ENCODE assay signal across 9 cellular contexts in the genomic region with DNA sequence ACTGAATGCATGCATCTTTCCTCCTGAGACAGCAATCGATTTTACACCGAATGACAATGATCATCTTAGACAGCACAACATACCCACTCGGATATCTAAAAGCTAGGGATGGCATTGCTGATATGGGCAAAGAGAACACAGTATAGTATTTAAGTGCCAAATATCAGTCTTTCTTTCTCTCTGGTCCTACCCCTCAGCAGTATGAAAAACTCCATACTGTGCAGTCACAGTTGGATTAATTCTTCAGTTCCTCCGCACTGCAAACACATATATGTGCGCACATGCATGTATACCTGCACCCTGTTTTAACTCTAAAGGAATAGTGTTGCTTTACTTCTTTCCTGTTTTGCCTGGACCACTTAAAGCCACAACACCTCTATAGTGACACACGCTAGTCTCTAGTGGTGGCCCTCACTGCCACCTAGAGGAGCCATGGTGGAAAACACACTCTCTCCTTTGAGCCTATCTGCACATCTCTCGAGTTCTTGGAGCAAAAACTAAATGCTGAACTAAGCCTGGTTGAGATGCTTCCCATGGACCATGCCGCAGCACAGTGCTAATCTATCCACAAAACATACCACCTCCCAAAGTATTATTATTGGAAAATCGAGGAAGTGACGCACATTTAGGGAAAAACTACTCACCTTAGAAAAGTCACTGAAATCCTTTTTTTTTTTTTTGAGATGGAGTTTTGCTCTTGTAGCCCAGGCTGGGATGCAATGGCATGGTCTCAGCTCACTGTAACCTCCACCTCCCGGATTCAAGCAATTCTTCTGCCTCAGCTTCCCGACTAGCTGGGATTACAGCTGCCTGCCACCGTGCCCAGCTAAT. TPM values are rescaled to one million over a fixed set of nuclear protein-coding genes. Genes with fewer than 3 reads are reported as not detected.
A peak's percentile ranks its signal among the peaks of the same experiment; 100 is the strongest.
DNase-seq lines count a peak whose midpoint lies in the region; ATAC-seq, FAIRE-seq and TF ChIP-seq lines count a peak whose summit lies in the region.
"Had no signal": no experiment of that assay in that cellular context is flagged by ENCODE, and none has a peak within 500 bp of the region (broad histone marks: within the 10 kb centered on the region; RNA-seq: fewer than 3 reads in every experiment).

No MANE protein-coding gene starts in this region.

- CTCF ChIA-PET in K562 (lab: Yijun Ruan, JAX; ENCODE audit: low intra/inter-chr PET ratio): interaction anchor here (0.6 to 0.9 kb wide), 2 partner anchors 36 to 920 kb away, joined by 3 to 4 read pairs; no protein-coding TSS in a partner anchor

- no peak overlapping the region for H3K9ac ChIP-seq in K562 (ENCODE audit: insufficient read depth in 1 of 2, low read depth in 2 of 2, low read length in 2 of 2)
- H3K9ac ChIP-seq: BLaER1 had no signal

- H2AFZ ChIP-seq in K562 (ENCODE audit: low read depth, low read length): no peak overlapping the region

- 0% methylated on average over 13 of the region's 13 CpGs for WGBS in K562 (ENCODE audit: insufficient coverage, low coverage, missing lambda C conversion rate)

- TF ChIP-seq EP300 in K562 (IDR thresholded peaks at IDR 0.05; ENCODE audit: low read length): no peak

- H3K4me3 Mint-ChIP-seq in T-helper 17 cell: no peak overlapping the region

- no peak overlapping the region for H3K27ac ChIP-seq in K562 (ENCODE audit: extremely low read depth, low read depth, low read length)
- H3K27ac ChIP-seq: BLaER1 had no signal

- no peak overlapping the region for H3K4me2 ChIP-seq in K562 (ENCODE audit: insufficient read depth, low read length)
- H3K4me2 ChIP-seq: BLaER1 had no signal

- in situ Hi-C loops in K562 (cut with MboI): no loop called here

- DNase-seq in DMS79 treated with DMSO at 0.1 percent for 48 hours (lab: John Stamatoyannopoulos, UW) (peak; percentile 10), DMS79 (lab: John Stamatoyannopoulos, UW) (no peak), LoVo (ENCODE audit: low spot score) (peak; percentile 66), T-helper 17 cell (peak in 2 of 3 donors; percentile 21 to 24), K562 (ENCODE audit: extremely low read depth in 1 of 4, low spot score in 3 of 4) (peak; percentile 34 to 55 (median 41)), iPS-NIHi11 (ENCODE audit: low spot score) (peak; percentile 81)
- peak; percentile 42 to 57 for DNase-seq in stimulated activated CD4-positive, alpha-beta T cell treated with anti-CD3 and anti-CD28 coated beads, Interleukin-2, amount 100 ng/mL, for 24 hours

- H3K4me3 ChIP-seq in K562: no peak overlapping the region
- H3K4me3 ChIP-seq: BLaER1 had no signal

- H3K9me1 ChIP-seq in K562 (ENCODE audit: control insufficient read depth, insufficient read depth, low read length): no peaks in the 10 kb centered on the region

- 0 out of 2 replicates have a peak, but pooled peaks cover 3% of the 10 kb centered on the region for H4K20me1 ChIP-seq in K562 (replicated peaks; ENCODE audit: control insufficient read depth, insufficient read depth, low read length)
- H4K20me1 ChIP-seq: BLaER1 had no signal

- H3K9me3 ChIP-seq in T-helper 17 cell (ENCODE audit: control insufficient read depth, low read length, poor library complexity, severe bottlenecking) (no peaks in the 10 kb centered on the region), K562 (replicated peaks; ENCODE audit: control insufficient read depth, insufficient read depth, low read depth, low read length) (no peaks in the 10 kb centered on the region)
- H3K9me3 ChIP-seq: BLaER1 had no signal

- peak; percentile 32 to 57; a peak in 3 of 4 replicates for TF ChIP-seq RAD21 in K562 (CRISPR knock-in tag; conservative IDR thresholded peaks at IDR 0.05 in 1 of 2, IDR thresholded peaks at IDR 0.05 in 1 of 2)

- TF ChIP-seq POLR2A in K562 (conservative IDR thresholded peaks at IDR 0.05): no peak

- no peaks in the 10 kb centered on the region for H3K36me3 Mint-ChIP-seq in T-helper 17 cell (ENCODE audit: low read depth)

- BruUV-seq in K562 (replicated peaks; lab: Mats Ljungman, UMichigan): no TSS peak

- peaks cover 0 to 17% of the 10 kb centered on the region in 2 experiments; a peak in 2 of 5 replicates for H3K27me3 ChIP-seq in K562 (ENCODE audit: control insufficient read depth in 2 of 2, insufficient read depth in 2 of 2, low read length in 2 of 2)
- H3K27me3 ChIP-seq: BLaER1 had no signal

- ATAC-seq in GM21786 (IDR thresholded peaks at IDR 0.05; ENCODE audit: unreplicated experiment) (peak; percentile 86), T-helper 17 cell (peak; percentile 100), K562 (peak; percentile 96)

- H3K27ac Mint-ChIP-seq in T-helper 17 cell: peak overlapping the region; percentile 41

- H3K79me2 ChIP-seq in K562 (ENCODE audit: control insufficient read depth, insufficient read depth, low read length): no peaks in the 10 kb centered on the region

- TF ChIP-seq CTCF in K562 (IDR thresholded peaks at IDR 0.05 in 2 of 3, conservative IDR thresholded peaks at IDR 0.05 in 1 of 3; ENCODE audit: insufficient read depth in 2 of 3, low read depth in 1 of 3, low read length in 3 of 3): peak; percentile 59 to 68 (median 63)

- peak; percentile 81 for FAIRE-seq in K562 (lab: Jason Lieb, UNC)

- H3K27me3 Mint-ChIP-seq in T-helper 17 cell: peaks cover 52% of the 10 kb centered on the region

- no peaks in the 10 kb centered on the region; a peak in 1 of 5 replicates for H3K4me1 ChIP-seq in K562 (replicated peaks in 1 of 2; ENCODE audit: control insufficient read depth in 2 of 2, insufficient read depth in 2 of 2, low read length in 2 of 2)

- peaks cover 4% of the 10 kb centered on the region for H3K4me1 Mint-ChIP-seq in T-helper 17 cell

- no peaks in the 10 kb centered on the region for H3K36me3 ChIP-seq in K562 (ENCODE audit: control insufficient read depth, insufficient read depth, low read length)
- H3K36me3 ChIP-seq: BLaER1 had no signal

- intact Hi-C loops in K562 (cut with micrococcal nuclease): loop anchor here (1.0 kb wide), 1 partner anchor 37 kb away; no protein-coding TSS in a partner anchor

- POLR2A ChIA-PET in K562 (lab: Yijun Ruan, JAX): interaction anchor here (0.7 to 1.2 kb wide), 2 partner anchors 33 to 97 kb away, joined by 3 to 4 read pairs; no protein-coding TSS in a partner anchor

RNA-seq across cellular contexts. Expression of a gene that starts 11.9 kb away (rescaled TPM):
- total RNA-seq in T-helper 17 cell: not detected
- total RNA-seq in K562 (2011; cell fraction: chromatin; rRNA removed; ENCODE audit: low replicate concordance): not detected in 2 replicates
- total RNA-seq in K562 (2011; cell fraction: nucleolus; rRNA removed): not detected in 2 replicates
- not detected in 2 replicates for total RNA-seq in K562 (2011; cell fraction: nucleoplasm; rRNA removed)
- not detected in 2 replicates for total RNA-seq in K562 (2014; rRNA removed)
- not detected in 2 replicates for total RNA-seq in K562 (2014; rRNA removed; fragmentation: Illumina TruSeq; extraction: Trizol)
- not detected in 2 replicates for total RNA-seq in K562 (2015; rRNA removed; fragmentation: Illumina TruSeq; extraction: Trizol)
- total RNA-seq in K562 (2021): not detected in 2 replicates
- not detected in 2 replicates for polyA plus RNA-seq in K562 (2011; rRNA removed)
- not detected in 2 replicates for polyA plus RNA-seq in K562 (2011; cell fraction: cytosol; rRNA removed)
- not detected in 2 replicates for polyA plus RNA-seq in K562 (2011; cell fraction: nucleus; rRNA removed)
- polyA plus RNA-seq in K562 (2012): not detected in 2 replicates
- polyA plus RNA-seq in K562 (2014; fragmentation: Illumina TruSeq; extraction: Trizol): not detected in 2 replicates
- not detected for polyA plus RNA-seq in K562 (2014; fragmentation: Nextera tagmentation; extraction: Ambion mirVana)
- polyA plus RNA-seq in K562 (2014; rRNA removed): not detected in 2 replicates
- not detected in 2 replicates for polyA minus RNA-seq in K562 (2011; rRNA and poly(A)+ RNA removed)
- polyA minus RNA-seq in K562 (2011; cell fraction: cytosol; rRNA and poly(A)+ RNA removed): not detected in 2 replicates
- polyA minus RNA-seq in K562 (2011; cell fraction: nucleus; rRNA and poly(A)+ RNA removed): not detected in 2 replicates

RNA-seq across cellular contexts. Expression of a gene that starts 18.8 kb away (rescaled TPM):
- total RNA-seq in T-helper 17 cell (under 1 TPM in 1 of 2 donors, not detected in 1; 0.15 TPM), K562 (2014; rRNA removed) (not detected in 2 replicates), K562 (2014; rRNA removed; fragmentation: Illumina TruSeq; extraction: Trizol) (not detected in 2 replicates), K562 (2015; rRNA removed; fragmentation: Illumina TruSeq; extraction: Trizol) (not detected in 2 replicates), K562 (2021) (0.45 TPM in 1 of 2 replicates, not detected in the other)
- not detected in 2 replicates for total RNA-seq in K562 (2011; cell fraction: chromatin; rRNA removed; ENCODE audit: low replicate concordance)
- not detected in 2 replicates for total RNA-seq in K562 (2011; cell fraction: nucleolus; rRNA removed)
- not detected in 2 replicates for total RNA-seq in K562 (2011; cell fraction: nucleoplasm; rRNA removed)
- polyA plus RNA-seq in K562 (2011; rRNA removed) (not detected in 2 replicates), K562 (2014; fragmentation: Illumina TruSeq; extraction: Trizol) (not detected in 2 replicates), K562 (2014; fragmentation: Nextera tagmentation; extraction: Ambion mirVana) (not detected), K562 (2014; rRNA removed) (not detected in 2 replicates)
- not detected in 2 replicates for polyA plus RNA-seq in K562 (2011; cell fraction: cytosol; rRNA removed)
- not detected in 2 replicates for polyA plus RNA-seq in K562 (2011; cell fraction: nucleus; rRNA removed)
- polyA plus RNA-seq in K562 (2012): not detected in 2 replicates
- polyA minus RNA-seq in K562 (2011; rRNA and poly(A)+ RNA removed): 0.69 TPM in 1 of 2 replicates, not detected in the other
- not detected in 2 replicates for polyA minus RNA-seq in K562 (2011; cell fraction: cytosol; rRNA and poly(A)+ RNA removed)
- polyA minus RNA-seq in K562 (2011; cell fraction: nucleus; rRNA and poly(A)+ RNA removed): 0.11 TPM in 1 of 2 replicates, not detected in the other

RNA-seq across cellular contexts. Expression of a gene that starts 21.9 kb away (rescaled TPM):
- total RNA-seq in T-helper 17 cell: 100 to 1,000 TPM; 104 to 110 TPM
- 8.9 and 12.1 TPM in 2 replicates for total RNA-seq in K562 (2011; cell fraction: chromatin; rRNA removed; ENCODE audit: low replicate concordance)
- 8.7 and 12.1 TPM in 2 replicates for total RNA-seq in K562 (2011; cell fraction: nucleolus; rRNA removed)
- total RNA-seq in K562 (2011; cell fraction: nucleoplasm; rRNA removed): 13.8 and 16.3 TPM in 2 replicates
- total RNA-seq in K562 (2014; rRNA removed): 8.8 and 10.1 TPM in 2 replicates
- total RNA-seq in K562 (2014; rRNA removed; fragmentation: Illumina TruSeq; extraction: Trizol): 11.6 and 15.3 TPM in 2 replicates
- 5.5 TPM in 2 replicates for total RNA-seq in K562 (2015; rRNA removed; fragmentation: Illumina TruSeq; extraction: Trizol)
- total RNA-seq in K562 (2021): 10.6 and 11.7 TPM in 2 replicates
- 11.0 and 15.7 TPM in 2 replicates for polyA plus RNA-seq in K562 (2011; rRNA removed)
- 6.1 and 8.0 TPM in 2 replicates for polyA plus RNA-seq in K562 (2011; cell fraction: cytosol; rRNA removed)
- 11.3 and 13.2 TPM in 2 replicates for polyA plus RNA-seq in K562 (2011; cell fraction: nucleus; rRNA removed)
- 10.7 and 19.8 TPM in 2 replicates for polyA plus RNA-seq in K562 (2012)
- polyA plus RNA-seq in K562 (2014; fragmentation: Illumina TruSeq; extraction: Trizol): 15.9 and 17.9 TPM in 2 replicates
- polyA plus RNA-seq in K562 (2014; fragmentation: Nextera tagmentation; extraction: Ambion mirVana): 1 to 10 TPM; 2.3 to 3.2 TPM
- 11.3 and 11.7 TPM in 2 replicates for polyA plus RNA-seq in K562 (2014; rRNA removed)
- polyA minus RNA-seq in K562 (2011; rRNA and poly(A)+ RNA removed): 7.7 and 9.1 TPM in 2 replicates
- polyA minus RNA-seq in K562 (2011; cell fraction: cytosol; rRNA and poly(A)+ RNA removed): 3.6 and 5.4 TPM in 2 replicates
- polyA minus RNA-seq in K562 (2011; cell fraction: nucleus; rRNA and poly(A)+ RNA removed): 4.2 and 5.9 TPM in 2 replicates

Comparison
In these comparisons a context has a peak if more than half of its experiments do, and no peak if none do; other contexts are left out.
1. RNA of a gene that starts 21.9 kb away (total RNA-seq): 104 to 110 TPM in T-helper 17 cell; 5.5 to 16.3 TPM in K562; every median in the first group is over 4 times any median in the second.
2. Peak in every context shown above with its lines, with median percentiles within 50 percentile points of each other: ATAC-seq.